In the genomic region with DNA sequence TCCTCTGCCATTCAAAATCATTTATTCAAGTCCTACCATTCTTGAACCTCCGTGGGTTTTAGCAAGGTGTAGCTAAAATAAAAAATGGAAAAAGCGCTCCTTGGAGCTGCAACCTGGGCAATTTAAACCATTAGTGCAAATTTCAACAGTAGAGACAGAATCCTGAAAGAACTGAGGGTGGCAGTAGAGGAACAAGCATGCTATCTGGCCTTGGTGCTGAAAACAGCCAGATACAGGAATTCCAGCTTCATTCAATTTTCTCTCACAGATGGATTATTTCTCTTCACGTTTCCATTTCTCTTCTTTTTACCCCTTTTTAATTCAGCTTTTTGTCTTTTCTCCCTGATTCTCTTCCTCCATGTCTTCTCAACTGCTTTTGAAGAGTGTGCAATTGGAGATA, we compare ENCODE assay signal across 8 cellular contexts.
A peak's percentile ranks its signal among the peaks of the same experiment; 100 is the strongest.
DNase-seq lines count a peak whose midpoint lies in the region; ATAC-seq and TF ChIP-seq lines count a peak whose summit lies in the region.

No MANE protein-coding gene starts in this region.

- H3K4me1 ChIP-seq in BE2C (no peaks in the 10 kb centered on the region), IMR-90 (ENCODE audit: control insufficient read depth, insufficient read depth, low read length) (no peaks in the 10 kb centered on the region), right lobe of liver (peaks cover 0 to 12% (median 0%) of the 10 kb centered on the region in 4 donors)

- H3K18ac ChIP-seq in IMR-90 (ENCODE audit: low read depth, low read length), result no peak overlapping the region

- dilution Hi-C loops in IMR-90 (cut with HindIII; ENCODE audit: low sequenced_read_pairs, unreplicated experiment), result no loop called here

- H4K20me1 ChIP-seq in IMR-90 (ENCODE audit: insufficient read depth, low read length), result no peaks in the 10 kb centered on the region

- ATAC-seq in IMR-90 (ENCODE audit: low read depth), result peak; percentile 73
- peak; percentile 69 to 89 (median 83) for ATAC-seq in right lobe of liver
- no peak for ATAC-seq in activated naive CD8-positive, alpha-beta T cell treated with anti-CD3 and anti-CD28 coated beads, Interleukin-2, amount 50 U/mL, for 24 hours

- TF ChIP-seq RAD21 in IMR-90 (IDR thresholded peaks at IDR 0.05; ENCODE audit: low read length), result 0 out of 2 replicates have a peak, but pooled peaks have one; percentile 9

- no peak overlapping the region for H3K4ac ChIP-seq in IMR-90 (ENCODE audit: low read depth, low read length)

- no peak overlapping the region for H2BK20ac ChIP-seq in IMR-90 (ENCODE audit: low read depth, low read length)

- in situ Hi-C loops in IMR-90 (cut with MboI; ENCODE audit: low sequenced_read_pairs), result no loop called here
- in situ Hi-C loops in astrocyte of the spinal cord (cut with HindIII; ENCODE audit: low sequenced_read_pairs), result no loop called here

- H3K56ac ChIP-seq in IMR-90 (ENCODE audit: extremely low read depth, insufficient read depth, low read length), result no peak overlapping the region

- TF ChIP-seq CTCF in BE2C (IDR thresholded peaks at IDR 0.05; ENCODE audit: low read depth, low read length) (0 out of 2 replicates have a peak, but pooled peaks have one; percentile 9), IMR-90 (conservative IDR thresholded peaks at IDR 0.05; ENCODE audit: low read depth, low read length) (peak; percentile 43), astrocyte of the spinal cord (IDR thresholded peaks at IDR 0.05; ENCODE audit: low read depth, low read length) (peak; percentile 53), right lobe of liver (IDR thresholded peaks at IDR 0.05) (peak; percentile 52 to 55 (median 54))

- H2BK5ac ChIP-seq in IMR-90 (ENCODE audit: low read depth, low read length, poor library complexity, severe bottlenecking), result no peak overlapping the region

- no peak overlapping the region for H2AK5ac ChIP-seq in IMR-90 (ENCODE audit: low read depth, low read length)

- no peak overlapping the region for H4K5ac ChIP-seq in IMR-90 (ENCODE audit: low read depth, low read length)

- BruUV-seq in IMR-90 (replicated peaks; lab: Mats Ljungman, UMichigan), result no TSS peak

- H3K27me3 ChIP-seq in BE2C (no peaks in the 10 kb centered on the region), IMR-90 (ENCODE audit: control insufficient read depth, insufficient read depth, low read length) (no peaks in the 10 kb centered on the region), right lobe of liver (no peaks in the 10 kb centered on the region)

- H3K9me1 ChIP-seq in IMR-90 (ENCODE audit: insufficient read depth, low read length), result no peaks in the 10 kb centered on the region

- no peak overlapping the region for H3K9ac ChIP-seq in IMR-90 (ENCODE audit: low read depth, low read length)

- H4K8ac ChIP-seq in IMR-90 (ENCODE audit: low read depth in 2 of 2, low read length in 2 of 2), result no peak overlapping the region

- no peak overlapping the region for H3K27ac Mint-ChIP-seq in activated naive CD8-positive, alpha-beta T cell treated with anti-CD3 and anti-CD28 coated beads, Interleukin-2, amount 50 U/mL, for 24 hours

- DNase-seq in BE2C (no peak), IMR-90 (peak; percentile 12), astrocyte of the spinal cord (ENCODE audit: low read depth, low spot score) (peak; percentile 1), right lobe of liver (no peak), cortex of kidney (lab: John Stamatoyannopoulos, UW) (no peak)
- DNase-seq in activated CD8-positive, alpha-beta memory T cell treated with anti-CD3 and anti-CD28 coated beads, Interleukin-2, amount 50 U/mL, for 48 hours, result no peak
- DNase-seq in activated CD4-positive, CD25-positive, alpha-beta regulatory T cell (lab: John Stamatoyannopoulos, UW), result no peak
- DNase-seq in activated naive CD8-positive, alpha-beta T cell treated with anti-CD3 and anti-CD28 coated beads, Interleukin-2, amount 50 U/mL, for 24 hours, result no peak

- H3K9me3 ChIP-seq in BE2C (no peaks in the 10 kb centered on the region), IMR-90 (ENCODE audit: control insufficient read depth, insufficient read depth, low read length) (no peaks in the 10 kb centered on the region; the same call in 1 of the 2 replicates), right lobe of liver (no peaks in the 10 kb centered on the region)

- TF ChIP-seq POLR2A in IMR-90 (IDR thresholded peaks at IDR 0.05; ENCODE audit: low read depth, low read length), result no peak
- TF ChIP-seq POLR2A in right lobe of liver (IDR thresholded peaks at IDR 0.05), result no peak

- no peak overlapping the region for H2BK15ac ChIP-seq in IMR-90 (ENCODE audit: low read depth, low read length)

- H3K27ac ChIP-seq in IMR-90 (ENCODE audit: insufficient read depth, low read length), result no peak overlapping the region
- no peak overlapping the region for H3K27ac ChIP-seq in right lobe of liver

- peaks cover 2% of the 10 kb centered on the region for H3K36me3 Mint-ChIP-seq in activated naive CD8-positive, alpha-beta T cell treated with anti-CD3 and anti-CD28 coated beads, Interleukin-2, amount 50 U/mL, for 24 hours (ENCODE audit: low read depth)

- H3K27me3 Mint-ChIP-seq in activated naive CD8-positive, alpha-beta T cell treated with anti-CD3 and anti-CD28 coated beads, Interleukin-2, amount 50 U/mL, for 24 hours, result peaks cover 22% of the 10 kb centered on the region

- no peak overlapping the region for H3K23ac ChIP-seq in IMR-90 (ENCODE audit: low read depth, low read length)

- no peak overlapping the region for H2AFZ ChIP-seq in IMR-90 (replicated peaks; ENCODE audit: low read length, poor library complexity)

- H2AK9ac ChIP-seq in IMR-90 (replicated peaks; ENCODE audit: low read depth, low read length, poor library complexity), result no peak overlapping the region

- CTCF ChIA-PET in IMR-90 (lab: Yijun Ruan, JAX), result interaction anchor here (0.7 to 1.1 kb wide), 5 partner anchors 19 to 201 kb away, joined by 3 to 5 read pairs (median 3); no protein-coding TSS in a partner anchor

- H3K4me1 Mint-ChIP-seq in activated naive CD8-positive, alpha-beta T cell treated with anti-CD3 and anti-CD28 coated beads, Interleukin-2, amount 50 U/mL, for 24 hours, result peaks cover 23% of the 10 kb centered on the region

- WGBS in IMR-90 (ENCODE audit: extremely low coverage in 2 of 2, insufficient read length in 1 of 2), 2 experiments, result no CpG with 5 or more reads among the region's 3 CpGs
- WGBS in right lobe of liver (ENCODE audit: insufficient coverage, low coverage, low lambda C conversion rate, missing lambda C conversion rate), result 8% methylated on average over 3 of the region's 3 CpGs

- H3K9me3 Mint-ChIP-seq in activated naive CD8-positive, alpha-beta T cell treated with anti-CD3 and anti-CD28 coated beads, Interleukin-2, amount 50 U/mL, for 24 hours, result peaks cover 7% of the 10 kb centered on the region

- no peak overlapping the region for H3K14ac ChIP-seq in IMR-90 (replicated peaks; ENCODE audit: low read depth, low read length)

- H3K4me3 ChIP-seq in BE2C (ENCODE audit: low read depth, low read length) (no peak overlapping the region), IMR-90 (ENCODE audit: insufficient read depth, low read depth, low read length) (no peak overlapping the region), astrocyte of the spinal cord (ENCODE audit: low read depth, low read length) (no peak overlapping the region), right lobe of liver (no peak overlapping the region)

- no peaks in the 10 kb centered on the region for H3K79me1 ChIP-seq in IMR-90 (ENCODE audit: low read depth in 1 of 2, low read length in 2 of 2)

- intact Hi-C loops in IMR-90 (cut with micrococcal nuclease), result no loop called here
- intact Hi-C loops in right lobe of liver (cut with DNase I), result no loop called here

- no peak overlapping the region for H3K4me2 ChIP-seq in IMR-90 (ENCODE audit: low read depth, low read length)

- H3K36me3 ChIP-seq in BE2C (no peaks in the 10 kb centered on the region), IMR-90 (ENCODE audit: control insufficient read depth, insufficient read depth, low read length) (no peaks in the 10 kb centered on the region), right lobe of liver (no peaks in the 10 kb centered on the region)

- H3K4me3 Mint-ChIP-seq in activated naive CD8-positive, alpha-beta T cell treated with anti-CD3 and anti-CD28 coated beads, Interleukin-2, amount 50 U/mL, for 24 hours, result no peak overlapping the region

- POLR2A ChIA-PET in IMR-90 (lab: Charles Lee; ENCODE audit: unreplicated experiment), result no interaction called here

- H2BK120ac ChIP-seq in IMR-90 (ENCODE audit: low read depth, low read length), result no peak overlapping the region

- H4K91ac ChIP-seq in IMR-90 (ENCODE audit: insufficient read depth, low read depth, low read length), result no peak overlapping the region

TF ChIP-seq in IMR-90, 13 proteins besides CTCF, POLR2A, EP300 and RAD21 (continues in another document):
- no peak for TF ChIP-seq MAZ (IDR thresholded peaks at IDR 0.05; ENCODE audit: borderline replicate concordance, low read depth, low read length)
- TF ChIP-seq, protein P1, sequence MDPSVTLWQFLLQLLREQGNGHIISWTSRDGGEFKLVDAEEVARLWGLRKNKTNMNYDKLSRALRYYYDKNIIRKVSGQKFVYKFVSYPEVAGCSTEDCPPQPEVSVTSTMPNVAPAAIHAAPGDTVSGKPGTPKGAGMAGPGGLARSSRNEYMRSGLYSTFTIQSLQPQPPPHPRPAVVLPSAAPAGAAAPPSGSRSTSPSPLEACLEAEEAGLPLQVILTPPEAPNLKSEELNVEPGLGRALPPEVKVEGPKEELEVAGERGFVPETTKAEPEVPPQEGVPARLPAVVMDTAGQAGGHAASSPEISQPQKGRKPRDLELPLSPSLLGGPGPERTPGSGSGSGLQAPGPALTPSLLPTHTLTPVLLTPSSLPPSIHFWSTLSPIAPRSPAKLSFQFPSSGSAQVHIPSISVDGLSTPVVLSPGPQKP (IDR thresholded peaks at IDR 0.05; ENCODE audit: borderline replicate concordance, low read depth, low read length), result no peak
- no peak for TF ChIP-seq MXI1 (IDR thresholded peaks at IDR 0.05; ENCODE audit: borderline replicate concordance, low read depth, low read length)
- TF ChIP-seq MAFK (IDR thresholded peaks at IDR 0.05; ENCODE audit: low read depth, low read length), result no peak
- no peak for TF ChIP-seq CEBPB (IDR thresholded peaks at IDR 0.05; ENCODE audit: low read depth, low read length)
- no peak for TF ChIP-seq RCOR1 (IDR thresholded peaks at IDR 0.05; ENCODE audit: insufficient replicate concordance, low read length)
- TF ChIP-seq BHLHE40 (IDR thresholded peaks at IDR 0.05; ENCODE audit: low read depth, low read length), result no peak
- no peak for TF ChIP-seq CHD1 (IDR thresholded peaks at IDR 0.05; ENCODE audit: low read depth, low read length)
- no peak for TF ChIP-seq NFE2L2 (IDR thresholded peaks at IDR 0.05; ENCODE audit: low read depth, low read length)
- no peak for TF ChIP-seq RFX5 (IDR thresholded peaks at IDR 0.05; ENCODE audit: low read depth, low read length)
- TF ChIP-seq, protein P2, sequence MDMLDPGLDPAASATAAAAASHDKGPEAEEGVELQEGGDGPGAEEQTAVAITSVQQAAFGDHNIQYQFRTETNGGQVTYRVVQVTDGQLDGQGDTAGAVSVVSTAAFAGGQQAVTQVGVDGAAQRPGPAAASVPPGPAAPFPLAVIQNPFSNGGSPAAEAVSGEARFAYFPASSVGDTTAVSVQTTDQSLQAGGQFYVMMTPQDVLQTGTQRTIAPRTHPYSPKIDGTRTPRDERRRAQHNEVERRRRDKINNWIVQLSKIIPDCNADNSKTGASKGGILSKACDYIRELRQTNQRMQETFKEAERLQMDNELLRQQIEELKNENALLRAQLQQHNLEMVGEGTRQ (IDR thresholded peaks at IDR 0.05; ENCODE audit: low read depth, low read length), result no peak

Comparison
In these comparisons a context has a peak if more than half of its experiments do, and no peak if none do; other contexts are left out.
1. DNase-seq: peak in IMR-90 (single experiment) and astrocyte of the spinal cord (single experiment); none in BE2C (single experiment), right lobe of liver (0 of 3), activated CD8-positive, alpha-beta memory T cell treated with anti-CD3 and anti-CD28 coated beads, Interleukin-2, amount 50 U/mL, for 48 hours (single experiment), cortex of kidney (single experiment), activated CD4-positive, CD25-positive, alpha-beta regulatory T cell (0 of 4) and activated naive CD8-positive, alpha-beta T cell treated with anti-CD3 and anti-CD28 coated beads, Interleukin-2, amount 50 U/mL, for 24 hours (single experiment).
2. Peak in every context shown above with its lines, with median percentiles within 50 percentile points of each other: CTCF ChIP-seq.